Comparison of ENCODE assay signal across 1 cellular context in genomic region chr1:205792481-205792881, GRCh38.
TF ChIP-seq lines count a peak whose summit lies in the region.

No MANE protein-coding gene starts in this region.

TF ChIP-seq in SK-N-SH treated with all-trans-retinoic acid at 6 μM for 48 hours, 23 proteins besides CTCF, POLR2A, EP300 and RAD21 (continued from another document):
- no peak for TF ChIP-seq PATZ1 (CRISPR knock-in tag; IDR thresholded peaks at IDR 0.05; ENCODE audit: borderline replicate concordance)
